ENCODE assay signal across 8 cellular contexts in genomic region chr5:168409601-168410458, GRCh38.
DNase-seq lines count a peak whose midpoint lies in the region; ATAC-seq and TF ChIP-seq lines count a peak whose summit lies in the region.

No MANE protein-coding gene starts in this region.

- TF ChIP-seq POLR2A in esophagus squamous epithelium (IDR thresholded peaks at IDR 0.05), result no peak

- no peak overlapping the region for H2AK5ac ChIP-seq in mesendoderm (ENCODE audit: low read length)

- no peaks in the 10 kb centered on the region for H3K27me3 ChIP-seq in esophagus squamous epithelium
- no peaks in the 10 kb centered on the region for H3K27me3 ChIP-seq in mesendoderm (ENCODE audit: insufficient read depth, low read length, poor library complexity)

- DNase-seq in activated effector memory CD4-positive, alpha-beta T cell treated with Interleukin-2 at 50 U/mL for 16 hours, result peak; percentile 1
- DNase-seq in naive thymus-derived CD8-positive, alpha-beta T cell, result no peak
- no peak for DNase-seq in osteocyte (ENCODE audit: extremely low spot score, unreplicated experiment)
- no peak for DNase-seq in esophagus squamous epithelium (lab: John Stamatoyannopoulos, UW)
- no peak for DNase-seq in NCI-H748 (lab: John Stamatoyannopoulos, UW; ENCODE audit: unreplicated experiment)
- no peak for DNase-seq in mesendoderm

- peak; percentile 71 for ATAC-seq in GM18858 (IDR thresholded peaks at IDR 0.05; ENCODE audit: unreplicated experiment)
- no peak for ATAC-seq in naive thymus-derived CD8-positive, alpha-beta T cell

- H3K36me3 ChIP-seq in esophagus squamous epithelium (peaks cover 0 to 18% (median 0%) of the 10 kb centered on the region in 3 donors), mesendoderm (ENCODE audit: control insufficient read depth, insufficient read depth, low read length) (peaks cover 4% of the 10 kb centered on the region)

- H3K9me3 Mint-ChIP-seq in naive thymus-derived CD8-positive, alpha-beta T cell, result no peaks in the 10 kb centered on the region
- no peaks in the 10 kb centered on the region for H3K9me3 Mint-ChIP-seq in osteocyte (ENCODE audit: unreplicated experiment)

- intact Hi-C loops in esophagus squamous epithelium (cut with DNase I), result loop anchor here (10.0 kb wide), 1 partner anchor 135 kb away; no protein-coding TSS in a partner anchor

- H3K27ac ChIP-seq in esophagus squamous epithelium (no peak overlapping the region), mesendoderm (ENCODE audit: low read depth, low read length) (no peak overlapping the region)

- H3K4ac ChIP-seq in mesendoderm (ENCODE audit: low read depth, low read length), result no peak overlapping the region

- no peak overlapping the region for H3K23ac ChIP-seq in mesendoderm (ENCODE audit: low read length)

- no peak overlapping the region for H4K8ac ChIP-seq in mesendoderm (ENCODE audit: low read depth, low read length)

- H4K5ac ChIP-seq in mesendoderm (ENCODE audit: low read length), result no peak overlapping the region

- peak overlapping the region in 4 of 10 donors; percentile 13 to 68 (median 54) for H3K27ac Mint-ChIP-seq in naive thymus-derived CD8-positive, alpha-beta T cell
- no peak overlapping the region for H3K27ac Mint-ChIP-seq in osteocyte (ENCODE audit: unreplicated experiment)

- WGBS in esophagus squamous epithelium, 2 donors, result 52 to 55% methylated on average over 14 to 17 of the region's 17 CpGs
- WGBS in mesendoderm (ENCODE audit: extremely low coverage, insufficient coverage, low lambda C conversion rate), result no CpG with 5 or more reads among the region's 17 CpGs

- H3K18ac ChIP-seq in mesendoderm (ENCODE audit: low read length), result no peak overlapping the region

- H3K9ac ChIP-seq in mesendoderm (ENCODE audit: low read length), result no peak overlapping the region

- H3K79me2 ChIP-seq in mesendoderm (ENCODE audit: control insufficient read depth, insufficient read depth, low read length), result no peaks in the 10 kb centered on the region

- H3K36me3 Mint-ChIP-seq in naive thymus-derived CD8-positive, alpha-beta T cell, result no peaks in the 10 kb centered on the region
- H3K36me3 Mint-ChIP-seq in osteocyte (ENCODE audit: unreplicated experiment), result no peaks in the 10 kb centered on the region

- H2BK120ac ChIP-seq in mesendoderm (ENCODE audit: low read depth, low read length), result no peak overlapping the region

- TF ChIP-seq CTCF in osteocyte (IDR thresholded peaks at IDR 0.05), result no peak
- TF ChIP-seq CTCF in esophagus squamous epithelium (IDR thresholded peaks at IDR 0.05), result no peak

- no peaks in the 10 kb centered on the region for H3K9me3 ChIP-seq in esophagus squamous epithelium

- peaks cover 2 to 20% (median 12%) of the 10 kb centered on the region in 4 donors for H3K4me1 Mint-ChIP-seq in naive thymus-derived CD8-positive, alpha-beta T cell
- H3K4me1 Mint-ChIP-seq in osteocyte (ENCODE audit: unreplicated experiment), result peaks cover 24% of the 10 kb centered on the region

- H3K4me3 ChIP-seq in esophagus squamous epithelium, result no peak overlapping the region
- no peak overlapping the region for H3K4me3 ChIP-seq in mesendoderm (ENCODE audit: low read length)

- no peak overlapping the region for H3K56ac ChIP-seq in mesendoderm (ENCODE audit: low read length)

- no peak for TF ChIP-seq EP300 in Ishikawa (IDR thresholded peaks at IDR 0.05; ENCODE audit: borderline replicate concordance)

- H3K4me1 ChIP-seq in esophagus squamous epithelium (no peaks in the 10 kb centered on the region), mesendoderm (ENCODE audit: control insufficient read depth, low read depth, low read length) (no peaks in the 10 kb centered on the region)

- POLR2A ChIA-PET in naive thymus-derived CD8-positive, alpha-beta T cell (lab: Charles Lee), result interaction anchor here (0.5 kb wide), 1 partner anchor 42 kb away, joined by 3 read pairs; no protein-coding TSS in a partner anchor

- no peak overlapping the region for H3K4me2 ChIP-seq in mesendoderm (ENCODE audit: low read length)

- H3K27me3 Mint-ChIP-seq in naive thymus-derived CD8-positive, alpha-beta T cell, result peaks cover 0 to 13% (median 3%) of the 10 kb centered on the region in 5 donors
- H3K27me3 Mint-ChIP-seq in osteocyte (ENCODE audit: unreplicated experiment), result no peaks in the 10 kb centered on the region

- no peak for TF ChIP-seq RAD21 in Ishikawa (IDR thresholded peaks at IDR 0.05; ENCODE audit: low read depth)

- H2BK5ac ChIP-seq in mesendoderm (ENCODE audit: low read length), result no peak overlapping the region

- H3K4me3 Mint-ChIP-seq in naive thymus-derived CD8-positive, alpha-beta T cell, result peak overlapping the region in 8 of 10 donors; percentile 0 to 64 (median 34)
- no peak overlapping the region for H3K4me3 Mint-ChIP-seq in osteocyte (ENCODE audit: unreplicated experiment)

- no peaks in the 10 kb centered on the region for H3K79me1 ChIP-seq in mesendoderm (ENCODE audit: low read length)

- no peak overlapping the region for H2BK15ac ChIP-seq in mesendoderm (replicated peaks; ENCODE audit: low read depth)

TF ChIP-seq in Ishikawa, 13 proteins besides CTCF, POLR2A, EP300 and RAD21:
- TF ChIP-seq MAX (IDR thresholded peaks at IDR 0.05), result no peak
- TF ChIP-seq NFIC (IDR thresholded peaks at IDR 0.05), result peak; percentile 49
- no peak for TF ChIP-seq TCF12 (IDR thresholded peaks at IDR 0.05; ENCODE audit: low read depth)
